ENCODE assay signal across 8 cellular contexts in genomic region chr16:71883849-71884638, GRCh38. TPM values are rescaled to one million over a fixed set of nuclear protein-coding genes. Genes with fewer than 3 reads are reported as not detected.
DNase-seq lines count a peak whose midpoint lies in the region; ATAC-seq, FAIRE-seq and TF ChIP-seq lines count a peak whose summit lies in the region.

TSS of gene ZNF821 (minus strand) at chr16:71884182. CDS start at chr16:71879946, 4,236 bp downstream.

- ATAC-seq in GM19043 (IDR thresholded peaks at IDR 0.05; ENCODE audit: low read depth, unreplicated experiment) (peak; percentile 38), HG03354 (IDR thresholded peaks at IDR 0.05; ENCODE audit: poor library complexity, severe bottlenecking, unreplicated experiment) (peak; percentile 53)

- no peak for TF ChIP-seq EP300 in H1 (IDR thresholded peaks at IDR 0.05; ENCODE audit: borderline replicate concordance in 1 of 2, low read depth in 2 of 2, low read length in 2 of 2)

- H2AK5ac ChIP-seq in H1 (ENCODE audit: low read depth, low read length): no peak within 1 kb of the TSS
- H2AK5ac ChIP-seq in mesenchymal stem cell (ENCODE audit: low read length, severe bottlenecking): no peak within 1 kb of the TSS

- H4K20me1 ChIP-seq in H1 (replicated peaks in 1 of 2; ENCODE audit: control insufficient read depth in 1 of 2, insufficient read depth in 2 of 2, low read length in 2 of 2): no peaks in the 10 kb centered on the region

- H3K4me1 ChIP-seq in H1 (replicated peaks in 1 of 4; ENCODE audit: control insufficient read depth in 3 of 4, insufficient read depth in 4 of 4, low read length in 3 of 4) (peaks cover 6 to 10% (median 7%) of the 10 kb centered on the region in 4 experiments; a peak in 6 of 7 replicates), mesenchymal stem cell (ENCODE audit: control insufficient read depth, insufficient read depth, low read depth, low read length) (no peaks in the 10 kb centered on the region)

- H3K56ac ChIP-seq in H1 (replicated peaks; ENCODE audit: insufficient read length, low read depth, low read length): peak within 1 kb of the TSS; percentile 32

- peak within 1 kb of the TSS; percentile 65 to 92 (median 87) for H3K9ac ChIP-seq in H1 (replicated peaks in 1 of 4; ENCODE audit: extremely low read depth in 1 of 4, low read depth in 3 of 4, low read length in 3 of 4)
- H3K9ac ChIP-seq in mesenchymal stem cell (ENCODE audit: low read length): peak within 1 kb of the TSS; percentile 94

- no peak within 1 kb of the TSS for H2BK120ac ChIP-seq in H1 (replicated peaks; ENCODE audit: low read depth, low read length)
- peak within 1 kb of the TSS; percentile 92 for H2BK120ac ChIP-seq in mesenchymal stem cell (ENCODE audit: low read depth, low read length)

- DNase-seq in Ammon's horn (ENCODE audit: low spot score) (peak; percentile 86), NCI-H774 (lab: John Stamatoyannopoulos, UW) (peak; percentile 58), H1 (ENCODE audit: low read depth in 1 of 2, low spot score in 2 of 2) (peak; percentile 73 to 95), mesenchymal stem cell (peak; percentile 81)
- peak; percentile 40 to 43 for DNase-seq in activated CD8-positive, alpha-beta memory T cell treated with anti-CD3 and anti-CD28 coated beads for 4 hours (ENCODE audit: low read depth in 2 of 2)
- DNase-seq in stimulated activated CD8-positive, alpha-beta memory T cell treated with anti-CD3 and anti-CD28 coated beads, Interleukin-15, amount 100 ng/mL, for 1 hour (ENCODE audit: low read depth): peak; percentile 33

- H3K79me1 ChIP-seq in H1 (ENCODE audit: low read depth, low read length) (no peaks in the 10 kb centered on the region; the same call in 1 of the 2 replicates), mesenchymal stem cell (replicated peaks; ENCODE audit: low read length, poor library complexity, severe bottlenecking) (peaks cover 15% of the 10 kb centered on the region)

- H3K4ac ChIP-seq in H1 (replicated peaks; ENCODE audit: insufficient read length, low read depth, low read length): peak within 1 kb of the TSS; percentile 72
- peak within 1 kb of the TSS in 1 of 2 experiments; percentile 87 for H3K4ac ChIP-seq in mesenchymal stem cell (ENCODE audit: low read depth in 1 of 2, low read length in 2 of 2)

- H3K14ac ChIP-seq in H1 (ENCODE audit: insufficient read length): no peak within 1 kb of the TSS
- H3K14ac ChIP-seq in mesenchymal stem cell (ENCODE audit: low read length in 2 of 2): peak within 1 kb of the TSS; percentile 47 to 79

- 1% methylated on average over 36 of the region's 85 CpGs; no CpG with 5 or more reads in 1 of the 2 experiments for WGBS in H1 (ENCODE audit: extremely low coverage in 1 of 2, insufficient coverage in 1 of 2, insufficient read length in 1 of 2, insufficient replicate concordance in 2 of 2, low coverage in 1 of 2, low lambda C conversion rate in 2 of 2, missing lambda C conversion rate in 1 of 2), 2 experiments
- WGBS in mesenchymal stem cell: 0% methylated on average over 33 of the region's 85 CpGs

- H2BK12ac ChIP-seq in H1 (ENCODE audit: low read depth, low read length) (no peak within 1 kb of the TSS; the same call in 1 of the 2 replicates), mesenchymal stem cell (ENCODE audit: low read length in 2 of 2) (peak within 1 kb of the TSS in 1 of 2 experiments; percentile 49)

- peak in 2 of 3 experiments; percentile 29 to 47; a peak in 2 of 4 replicates for TF ChIP-seq CTCF in H1 (IDR thresholded peaks at IDR 0.05; ENCODE audit: control extremely low read depth in 1 of 3, insufficient read depth in 1 of 3, low read depth in 1 of 3, low read length in 3 of 3)

- TF ChIP-seq POLR2A in H1 (IDR thresholded peaks at IDR 0.05; ENCODE audit: control extremely low read depth in 1 of 2, low read depth in 2 of 2, low read length in 2 of 2): peak; percentile 78 to 92

- H3K4me2 ChIP-seq in H1 (ENCODE audit: insufficient read depth in 1 of 2, low read depth in 2 of 2, low read length in 2 of 2) (peak within 1 kb of the TSS; percentile 88 to 93), mesenchymal stem cell (ENCODE audit: low read length, poor library complexity, severe bottlenecking) (peak within 1 kb of the TSS; percentile 100)

- CTCF ChIA-PET in H1 (lab: Charles Lee; ENCODE audit: partially characterized antibody): interaction anchor here (0.6 to 4.6 kb wide), 17 partner anchors 10 to 216 kb away, joined by 3 to 57 read pairs (median 7); partner anchors contain the start of gene IST1

- H3K4me3 ChIP-seq in H1 (ENCODE audit: extremely low read depth in 1 of 4, insufficient read depth in 2 of 4, low read depth in 3 of 4, low read length in 4 of 4): peak within 1 kb of the TSS; percentile 70 to 98 (median 79)
- peak within 1 kb of the TSS; percentile 91 to 96 for H3K4me3 ChIP-seq in mesenchymal stem cell (ENCODE audit: insufficient read depth in 1 of 2, low read depth in 1 of 2, low read length in 2 of 2)

- FAIRE-seq in H1 (lab: Jason Lieb, UNC): no peak

- no peaks in the 10 kb centered on the region for H3K79me2 ChIP-seq in H1 (ENCODE audit: control insufficient read depth in 1 of 2, insufficient read depth in 2 of 2, low read length in 2 of 2)

- H3K18ac ChIP-seq in H1 (ENCODE audit: extremely low read depth, low read length) (peak within 1 kb of the TSS; percentile 73), mesenchymal stem cell (ENCODE audit: low read depth in 1 of 2, low read length in 2 of 2) (peak within 1 kb of the TSS; percentile 88 to 95)

- H3K27ac ChIP-seq in H1 (ENCODE audit: low read depth, low read length) (peak within 1 kb of the TSS; percentile 90), mesenchymal stem cell (ENCODE audit: low read length, poor library complexity, severe bottlenecking) (peak within 1 kb of the TSS; percentile 28)

- no peak within 1 kb of the TSS for H4K91ac ChIP-seq in H1 (replicated peaks; ENCODE audit: insufficient read length, low read length)
- H4K91ac ChIP-seq in mesenchymal stem cell (ENCODE audit: low read length): peak within 1 kb of the TSS; percentile 61

- H2BK15ac ChIP-seq in H1 (ENCODE audit: low read length) (peak within 1 kb of the TSS; percentile 8; the same call in 1 of the 2 replicates), mesenchymal stem cell (ENCODE audit: low read depth, poor library complexity, severe bottlenecking) (peak within 1 kb of the TSS; percentile 89)

- H2BK5ac ChIP-seq in H1 (ENCODE audit: low read depth, low read length) (peak within 1 kb of the TSS; percentile 81; the same call in 1 of the 2 replicates), mesenchymal stem cell (ENCODE audit: low read depth, low read length, poor library complexity, severe bottlenecking) (peak within 1 kb of the TSS; percentile 87)

- H2BK20ac ChIP-seq in H1 (ENCODE audit: low read length): no peak within 1 kb of the TSS

- H4K8ac ChIP-seq in H1 (ENCODE audit: extremely low read depth, insufficient read depth, low read length): peak within 1 kb of the TSS; percentile 99
- peak within 1 kb of the TSS; percentile 95 for H4K8ac ChIP-seq in mesenchymal stem cell (ENCODE audit: low read length)

- H3K27me3 ChIP-seq in H1 (replicated peaks in 1 of 4; ENCODE audit: control insufficient read depth in 3 of 4, extremely low read depth in 1 of 4, insufficient read depth in 3 of 4, low read length in 3 of 4) (no peaks in the 10 kb centered on the region), mesenchymal stem cell (ENCODE audit: control insufficient read depth in 1 of 2, insufficient read depth in 1 of 2, low read length in 2 of 2) (no peaks in the 10 kb centered on the region)

- H2AFZ ChIP-seq in H1 (ENCODE audit: low read length) (peak within 1 kb of the TSS; percentile 69; the same call in 1 of the 2 replicates), mesenchymal stem cell (ENCODE audit: low read depth, low read length) (peak within 1 kb of the TSS; percentile 75)

- peaks cover 1 to 18% (median 10%) of the 10 kb centered on the region in 4 experiments; a peak in 7 of 8 replicates for H3K36me3 ChIP-seq in H1 (ENCODE audit: control insufficient read depth in 2 of 4, insufficient read depth in 4 of 4, low read length in 3 of 4)
- H3K36me3 ChIP-seq in mesenchymal stem cell (ENCODE audit: control insufficient read depth in 1 of 2, insufficient read depth in 2 of 2, low read depth in 1 of 2, low read length in 2 of 2): peaks cover 5 to 23% of the 10 kb centered on the region in 2 experiments

- H3K23me2 ChIP-seq in H1 (ENCODE audit: low read depth, low read length): peaks cover 9% of the 10 kb centered on the region; the same call in 1 of the 2 replicates

- TF ChIP-seq RAD21 in H1 (IDR thresholded peaks at IDR 0.05 in 1 of 2, conservative IDR thresholded peaks at IDR 0.05 in 1 of 2; ENCODE audit: low read depth in 2 of 2, low read length in 2 of 2): peak in 1 of 2 experiments; percentile 41; a peak in 2 of 4 replicates

- POLR2A ChIA-PET in H1 (lab: Charles Lee; ENCODE audit: partially characterized antibody): interaction anchor here (0.9 to 5.4 kb wide), 12 partner anchors 12 to 209 kb away, joined by 3 to 70 read pairs (median 3); partner anchors contain the start of genes ATXN1L, DHX38, IST1 and TXNL4B

- no peak within 1 kb of the TSS for H3K23ac ChIP-seq in H1 (ENCODE audit: insufficient read length)
- H3K23ac ChIP-seq in mesenchymal stem cell (ENCODE audit: low read length in 2 of 2): peak within 1 kb of the TSS in 1 of 2 experiments; percentile 69

- no peaks in the 10 kb centered on the region for H3K9me3 ChIP-seq in H1 (ENCODE audit: insufficient read depth in 2 of 2, low read depth in 1 of 2, low read length in 1 of 2)
- H3K9me3 ChIP-seq in mesenchymal stem cell (ENCODE audit: control insufficient read depth, low read length): no peaks in the 10 kb centered on the region

- peak within 1 kb of the TSS; percentile 75 for H4K5ac ChIP-seq in H1 (ENCODE audit: insufficient read length, low read depth, low read length)

RNA-seq across cellular contexts. Expression of gene ZNF821, which starts in this region (rescaled TPM):
- 13.6 and 14.1 TPM in 2 replicates for total RNA-seq in H1 (2021; fragmentation: NEBNext Ultra II Directional; extraction: Animal tissue kit (Norgen Biotek cat#: 25700))
- 9.5 and 12.4 TPM in 2 replicates for polyA plus RNA-seq in H1 (2011; rRNA removed)
- polyA plus RNA-seq in H1 (2011; cell fraction: cytosol; rRNA removed): 13.4 TPM
- polyA plus RNA-seq in H1 (2011; cell fraction: nucleus; rRNA removed): 16.8 TPM
- 9.8 to 11.9 TPM (median 10.4 TPM) in 4 replicates for polyA plus RNA-seq in H1 (2012, experiment 1 of 2)
- 10.7 TPM for polyA plus RNA-seq in H1 (2012, experiment 2 of 2)
- polyA plus RNA-seq in H1 (2013, experiment 1 of 2): 6.8 TPM
- polyA plus RNA-seq in H1 (2013, experiment 2 of 2): 6.1 TPM
- 7.1 and 8.1 TPM in 2 replicates for polyA minus RNA-seq in H1 (2011; rRNA and poly(A)+ RNA removed)
- 7.2 TPM for polyA minus RNA-seq in H1 (2011; cell fraction: cytosol; rRNA and poly(A)+ RNA removed)
- 11.2 TPM for polyA minus RNA-seq in H1 (2011; cell fraction: nucleus; rRNA and poly(A)+ RNA removed)
- polyA plus RNA-seq in mesenchymal stem cell (2013, experiment 1 of 2): 4.8 TPM
- 4.9 TPM for polyA plus RNA-seq in mesenchymal stem cell (2013, experiment 2 of 2)

Comparison
In these comparisons a context has a peak if more than half of its experiments do, and no peak if none do; other contexts are left out.
1. Peak in every context shown above with its lines: DNase-seq, ATAC-seq, H3K4me3 ChIP-seq and H3K27ac ChIP-seq.
2. DNase-seq: peak in every context shown above with its lines; median percentile 86 in Ammon's horn; 84 in H1; 81 in mesenchymal stem cell; 58 in NCI-H774; 42 in activated CD8-positive, alpha-beta memory T cell treated with anti-CD3 and anti-CD28 coated beads for 4 hours; 33 in stimulated activated CD8-positive, alpha-beta memory T cell treated with anti-CD3 and anti-CD28 coated beads, Interleukin-15, amount 100 ng/mL, for 1 hour.